ENCODE assay signal across 27 cellular contexts in the genomic region with DNA sequence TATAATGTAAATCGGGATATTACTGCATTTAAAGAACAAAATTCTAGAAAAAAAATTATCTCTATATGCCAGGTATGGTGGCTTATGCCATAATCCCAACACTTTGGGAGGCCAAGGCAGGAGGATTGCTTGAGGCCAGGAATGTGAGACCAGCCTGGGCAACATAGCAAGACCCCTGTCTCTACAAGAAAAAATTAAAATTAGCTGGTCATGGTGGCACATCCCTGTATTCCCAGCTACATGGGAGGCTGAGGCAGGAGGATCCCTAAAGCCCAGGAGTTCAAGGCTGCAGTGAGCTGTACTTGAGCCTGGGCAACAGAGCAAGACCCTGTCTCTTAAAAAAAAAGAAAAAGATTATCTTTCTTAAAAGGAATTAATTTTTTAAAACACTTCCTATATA.
"Had no signal": no experiment of that assay in that cellular context is flagged by ENCODE, and none has a peak within 500 bp of the region (broad histone marks: within the 10 kb centered on the region; RNA-seq: fewer than 3 reads in every experiment).

No MANE protein-coding gene starts in this region.

- ATAC-seq: effector memory CD8-positive, alpha-beta T cell; esophagus mucosa; gastrocnemius medialis; heart right ventricle; left cardiac atrium; left lung; left ventricle myocardium superior; lower lobe of right lung; mucosa of descending colon; naive thymus-derived CD8-positive, alpha-beta T cell had no signal

- H3K9me3 Mint-ChIP-seq: dendritic cell treated with granulocyte-macrophage colony-stimulating factor and Interleukin-4, amounts not matched to agents 40 ng/mL and 50 ng/mL, for 4 days; effector memory CD8-positive, alpha-beta T cell; endodermal cell; naive B cell; naive thymus-derived CD8-positive, alpha-beta T cell had no signal

- H3K27ac Mint-ChIP-seq: dendritic cell treated with granulocyte-macrophage colony-stimulating factor and Interleukin-4, amounts not matched to agents 40 ng/mL and 50 ng/mL, for 4 days; endodermal cell; mesothelial cell of epicardium; naive B cell had no signal

- H3K4me1 ChIP-seq: esophagus squamous epithelium, gastrocnemius medialis, heart right ventricle, left lung, lower lobe of right lung had no signal

- H3K27ac ChIP-seq: epithelial cell of prostate, esophagus squamous epithelium, gastrocnemius medialis, heart right ventricle, left lung, lower lobe of right lung had no signal

- H3K4me3 Mint-ChIP-seq: dendritic cell treated with granulocyte-macrophage colony-stimulating factor and Interleukin-4, amounts not matched to agents 40 ng/mL and 50 ng/mL, for 4 days; effector memory CD8-positive, alpha-beta T cell; endodermal cell; mesothelial cell of epicardium; naive B cell had no signal

- DNase-seq: cortex of kidney; effector CD8-positive, alpha-beta T cell; effector memory CD8-positive, alpha-beta T cell; endodermal cell; erythroblast; esophagus squamous epithelium; foreskin fibroblast; foreskin melanocyte; gastrocnemius medialis; glutamatergic neuron; head of caudate nucleus; heart right ventricle; hippocampal formation; left cardiac atrium; left lung; left ventricle myocardium superior; lower lobe of right lung; mesenchymal stem cell; mucosa of descending colon; naive B cell; naive thymus-derived CD8-positive, alpha-beta T cell had no signal

- H3K4me1 Mint-ChIP-seq: endodermal cell, mesothelial cell of epicardium had no signal

- H3K4me3 ChIP-seq: esophagus squamous epithelium, gastrocnemius medialis, heart right ventricle, left lung, lower lobe of right lung, mucosa of descending colon had no signal

- H3K27me3 Mint-ChIP-seq: dendritic cell treated with granulocyte-macrophage colony-stimulating factor and Interleukin-4, amounts not matched to agents 40 ng/mL and 50 ng/mL, for 4 days; effector memory CD8-positive, alpha-beta T cell; naive B cell; naive thymus-derived CD8-positive, alpha-beta T cell had no signal

- FAIRE-seq: islet of Langerhans, keratinocyte had no signal

- H3K9me3 ChIP-seq: esophagus squamous epithelium, gastrocnemius medialis, left lung, lower lobe of right lung, mucosa of descending colon had no signal

- H3K27me3 ChIP-seq: esophagus squamous epithelium, gastrocnemius medialis, heart right ventricle, left lung had no signal
